In the genomic region with DNA sequence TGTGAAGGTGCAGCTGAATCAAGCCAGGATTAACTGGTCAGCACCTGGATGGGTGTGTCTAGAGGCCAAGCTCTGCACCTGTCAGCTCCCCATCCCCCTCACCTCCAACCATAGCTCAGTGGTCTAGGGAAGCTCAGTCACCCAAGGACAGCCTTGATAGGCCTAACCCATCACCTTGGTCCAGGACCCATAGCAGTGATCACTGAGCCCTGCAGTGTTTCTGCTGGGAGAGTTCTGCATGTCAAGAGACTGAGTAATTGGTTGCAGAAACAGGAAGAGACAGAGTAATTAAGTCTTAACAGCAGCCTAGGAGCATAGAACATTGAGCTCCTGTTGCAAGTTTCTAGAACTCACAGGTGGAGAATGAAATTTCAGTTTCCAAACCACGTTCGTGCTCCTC, we compare ENCODE assay signal across 11 cellular contexts. TPM values are rescaled to one million over a fixed set of nuclear protein-coding genes. Genes with fewer than 3 reads are reported as not detected.
A peak's percentile ranks its signal among the peaks of the same experiment; 100 is the strongest.
DNase-seq lines count a peak whose midpoint lies in the region; ATAC-seq and TF ChIP-seq lines count a peak whose summit lies in the region.
"Had no signal": no experiment of that assay in that cellular context is flagged by ENCODE, and none has a peak within 500 bp of the region (broad histone marks: within the 10 kb centered on the region; RNA-seq: fewer than 3 reads in every experiment).

No MANE protein-coding gene starts in this region.

- H3K79me1 ChIP-seq in mesenchymal stem cell (replicated peaks; ENCODE audit: low read length, poor library complexity, severe bottlenecking): peaks cover 8% of the 10 kb centered on the region

- peak overlapping the region; percentile 12 for H2BK15ac ChIP-seq in mesenchymal stem cell (ENCODE audit: low read depth, poor library complexity, severe bottlenecking)

- H3K18ac ChIP-seq in mesenchymal stem cell (ENCODE audit: low read depth in 1 of 2, low read length in 2 of 2): no peak overlapping the region

- no peak overlapping the region for H2BK5ac ChIP-seq in mesenchymal stem cell (ENCODE audit: low read depth, low read length, poor library complexity, severe bottlenecking)

- peak overlapping the region; percentile 27 for H4K8ac ChIP-seq in mesenchymal stem cell (ENCODE audit: low read length)

- WGBS in mesenchymal stem cell: 79% methylated on average over 2 of the region's 2 CpGs
- WGBS in smooth muscle cell (ENCODE audit: low lambda C conversion rate): 85% methylated on average over 2 of the region's 2 CpGs

- H2AFZ ChIP-seq in mesenchymal stem cell (ENCODE audit: low read depth, low read length): no peak overlapping the region
- no peak overlapping the region for H2AFZ ChIP-seq in smooth muscle cell (ENCODE audit: low read depth)

- no peak overlapping the region for H2BK12ac ChIP-seq in mesenchymal stem cell (ENCODE audit: low read length in 2 of 2)

- H3K23ac ChIP-seq in mesenchymal stem cell (ENCODE audit: low read length in 2 of 2): no peak overlapping the region

- H2AK5ac ChIP-seq in mesenchymal stem cell (ENCODE audit: low read length, severe bottlenecking): no peak overlapping the region

- no peak overlapping the region for H3K4ac ChIP-seq in mesenchymal stem cell (ENCODE audit: low read depth in 1 of 2, low read length in 2 of 2)

- DNase-seq in NOMO-1 treated with DMSO at 0.1 percent for 48 hours (lab: John Stamatoyannopoulos, UW; ENCODE audit: unreplicated experiment) (peak; percentile 92), mesenchymal stem cell (no peak), smooth muscle cell (lab: John Stamatoyannopoulos, UW; ENCODE audit: unreplicated experiment) (no peak), colonic mucosa (no peak)
- DNase-seq: anterior cingulate cortex, NCI-H526 treated with DMSO at 0.1 percent for 48 hours, T-cell had no signal

- ATAC-seq in GM18519 (IDR thresholded peaks at IDR 0.05; ENCODE audit: low FRiP score, unreplicated experiment) (peak; percentile 67), GM21528 (IDR thresholded peaks at IDR 0.05; ENCODE audit: low FRiP score, unreplicated experiment) (peak; percentile 56), HG02642 (IDR thresholded peaks at IDR 0.05; ENCODE audit: poor library complexity, unreplicated experiment) (no peak)
- ATAC-seq: T-cell had no signal

- intact Hi-C loops in colonic mucosa (cut with DNase I): no loop called here

- H3K4me1 ChIP-seq in mesenchymal stem cell (ENCODE audit: control insufficient read depth, insufficient read depth, low read depth, low read length) (peaks cover 15% of the 10 kb centered on the region), smooth muscle cell (ENCODE audit: low read depth) (no peaks in the 10 kb centered on the region), colonic mucosa (no peaks in the 10 kb centered on the region)

- no peaks in the 10 kb centered on the region for H4K20me1 ChIP-seq in smooth muscle cell (ENCODE audit: low read depth)

- H3K4me2 ChIP-seq in mesenchymal stem cell (ENCODE audit: low read length, poor library complexity, severe bottlenecking) (no peak overlapping the region), smooth muscle cell (no peak overlapping the region)

- TF ChIP-seq CTCF in smooth muscle cell (IDR thresholded peaks at IDR 0.05; ENCODE audit: borderline replicate concordance, insufficient read depth, poor library complexity, severe bottlenecking) (no peak), colonic mucosa (IDR thresholded peaks at IDR 0.05) (no peak)

- H3K27ac ChIP-seq in mesenchymal stem cell (ENCODE audit: low read length, poor library complexity, severe bottlenecking): no peak overlapping the region
- H3K27ac ChIP-seq in smooth muscle cell (ENCODE audit: low read depth): no peak overlapping the region
- H3K27ac ChIP-seq in colonic mucosa: no peak overlapping the region
- H3K27ac ChIP-seq: ovary had no signal

- no peak overlapping the region for H4K91ac ChIP-seq in mesenchymal stem cell (ENCODE audit: low read length)

- H3K4me3 ChIP-seq in mesenchymal stem cell (ENCODE audit: insufficient read depth in 1 of 2, low read depth in 1 of 2, low read length in 2 of 2) (no peak overlapping the region), smooth muscle cell (no peak overlapping the region), colonic mucosa (no peak overlapping the region)
- H3K4me3 ChIP-seq: ovary had no signal

- no peaks in the 10 kb centered on the region for H3K79me2 ChIP-seq in smooth muscle cell (ENCODE audit: low read depth)

- H2BK120ac ChIP-seq in mesenchymal stem cell (ENCODE audit: low read depth, low read length): no peak overlapping the region

- peaks cover 20 to 24% of the 10 kb centered on the region in 2 experiments for H3K36me3 ChIP-seq in mesenchymal stem cell (ENCODE audit: control insufficient read depth in 1 of 2, insufficient read depth in 2 of 2, low read depth in 1 of 2, low read length in 2 of 2)
- H3K36me3 ChIP-seq in smooth muscle cell (ENCODE audit: low read depth): no peaks in the 10 kb centered on the region
- no peaks in the 10 kb centered on the region for H3K36me3 ChIP-seq in colonic mucosa
- H3K36me3 ChIP-seq: ovary had no signal

- no peak overlapping the region for H3K9ac ChIP-seq in mesenchymal stem cell (ENCODE audit: low read length)
- H3K9ac ChIP-seq in smooth muscle cell (ENCODE audit: low read depth): no peak overlapping the region
- H3K9ac ChIP-seq in colonic mucosa (ENCODE audit: low read depth in 2 of 2, low read length in 2 of 2): no peak overlapping the region

- H3K14ac ChIP-seq in mesenchymal stem cell (ENCODE audit: low read length in 2 of 2): no peak overlapping the region

- no peaks in the 10 kb centered on the region for H3K27me3 ChIP-seq in mesenchymal stem cell (ENCODE audit: control insufficient read depth in 1 of 2, insufficient read depth in 1 of 2, low read length in 2 of 2)
- no peaks in the 10 kb centered on the region for H3K27me3 ChIP-seq in smooth muscle cell (ENCODE audit: low read depth)
- no peaks in the 10 kb centered on the region for H3K27me3 ChIP-seq in colonic mucosa
- H3K27me3 ChIP-seq: ovary had no signal

- H3K9me3 ChIP-seq in mesenchymal stem cell (ENCODE audit: control insufficient read depth, low read length): no peaks in the 10 kb centered on the region
- no peaks in the 10 kb centered on the region for H3K9me3 ChIP-seq in smooth muscle cell (replicated peaks; ENCODE audit: low read depth)
- no peaks in the 10 kb centered on the region for H3K9me3 ChIP-seq in colonic mucosa
- H3K9me3 ChIP-seq: ovary had no signal

- H3F3A ChIP-seq in smooth muscle cell (ENCODE audit: low read depth): no peaks in the 10 kb centered on the region

RNA-seq across cellular contexts. Expression of gene RALGAPB, which starts 18.7 kb away (rescaled TPM):
- 17.5 TPM for polyA plus RNA-seq in mesenchymal stem cell (2013, experiment 1 of 2)
- polyA plus RNA-seq in mesenchymal stem cell (2013, experiment 2 of 2): 16.6 TPM
- total RNA-seq in smooth muscle cell: 33.3 and 43.2 TPM in 2 replicates
- 8.9 and 11.4 TPM in 2 replicates for polyA plus RNA-seq in smooth muscle cell
- total RNA-seq in colonic mucosa: 10 to 100 TPM; 30.5 to 33.7 TPM

RNA-seq across cellular contexts. Expression of gene SNHG17, which starts 18.8 kb away (rescaled TPM):
- 33.0 TPM for polyA plus RNA-seq in mesenchymal stem cell (2013, experiment 1 of 2)
- polyA plus RNA-seq in mesenchymal stem cell (2013, experiment 2 of 2): 30.3 TPM
- 5.5 and 6.7 TPM in 2 replicates for total RNA-seq in smooth muscle cell
- polyA plus RNA-seq in smooth muscle cell: 19.6 and 26.4 TPM in 2 replicates
- total RNA-seq in colonic mucosa: 10 to 100 TPM; 21.8 to 36.4 TPM
